1 cellular context compared by ENCODE assay signal in the genomic region with DNA sequence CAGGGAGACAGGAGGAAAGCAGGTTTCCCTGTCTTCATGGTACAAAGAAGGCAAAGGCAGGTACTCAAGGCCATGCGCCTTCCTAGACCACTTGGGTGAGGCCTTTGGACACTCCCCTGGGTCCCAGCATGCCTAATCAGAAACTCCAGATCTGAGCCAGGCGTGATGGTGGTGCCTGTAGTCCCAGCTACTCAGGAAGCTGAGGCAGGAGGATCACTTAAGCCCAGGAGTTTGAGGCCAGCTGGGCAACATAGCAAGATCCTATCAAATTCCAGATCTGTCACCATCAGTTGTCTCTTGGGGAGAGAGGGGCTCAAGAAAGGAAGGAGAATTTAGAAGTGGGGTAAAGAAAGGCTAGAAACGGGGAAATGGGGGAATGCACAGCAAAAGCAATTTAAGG.
TF ChIP-seq lines count a peak whose summit lies in the region.

No MANE protein-coding gene starts in this region.

TF ChIP-seq in IMR-90, 13 proteins besides CTCF, POLR2A, EP300 and RAD21:
- TF ChIP-seq MXI1 (IDR thresholded peaks at IDR 0.05; ENCODE audit: borderline replicate concordance, low read depth, low read length), result no peak
TF ChIP-seq in IMR-90: peak in this region for 0.
